In genomic region chr9:130950039-130950311, GRCh38 we compare ENCODE assay signal across 9 cellular contexts. TPM values are rescaled to one million over a fixed set of nuclear protein-coding genes. Genes with fewer than 3 reads are reported as not detected.
"Had no signal": no experiment of that assay in that cellular context is flagged by ENCODE, and none has a peak within 500 bp of the region (broad histone marks: within the 10 kb centered on the region; RNA-seq: fewer than 3 reads in every experiment).

No MANE protein-coding gene starts in this region.

- H3K27ac ChIP-seq: HL-60 had no signal

- H3K4me3 Mint-ChIP-seq: GM23338, H9 had no signal

- H3K4me3 ChIP-seq: GM23338 had no signal

- H3K4me2 ChIP-seq: GM23338 had no signal

- H2AFZ ChIP-seq: GM23338 had no signal

- H3K27ac Mint-ChIP-seq: GM23338, H9, IgD-negative memory B cell had no signal

- DNase-seq: H9, HCEC 1CT had no signal

- FAIRE-seq: H1, H54, HepG2 had no signal

- H3K4me1 Mint-ChIP-seq: GM23338, IgD-negative memory B cell had no signal

RNA-seq across cellular contexts. Expression of gene QRFP, which starts 53.4 kb away (rescaled TPM):
- total RNA-seq: GM23338, H1, H9, HepG2, HT1080 had no signal
